ENCODE assay signal across 9 cellular contexts in the genomic region with DNA sequence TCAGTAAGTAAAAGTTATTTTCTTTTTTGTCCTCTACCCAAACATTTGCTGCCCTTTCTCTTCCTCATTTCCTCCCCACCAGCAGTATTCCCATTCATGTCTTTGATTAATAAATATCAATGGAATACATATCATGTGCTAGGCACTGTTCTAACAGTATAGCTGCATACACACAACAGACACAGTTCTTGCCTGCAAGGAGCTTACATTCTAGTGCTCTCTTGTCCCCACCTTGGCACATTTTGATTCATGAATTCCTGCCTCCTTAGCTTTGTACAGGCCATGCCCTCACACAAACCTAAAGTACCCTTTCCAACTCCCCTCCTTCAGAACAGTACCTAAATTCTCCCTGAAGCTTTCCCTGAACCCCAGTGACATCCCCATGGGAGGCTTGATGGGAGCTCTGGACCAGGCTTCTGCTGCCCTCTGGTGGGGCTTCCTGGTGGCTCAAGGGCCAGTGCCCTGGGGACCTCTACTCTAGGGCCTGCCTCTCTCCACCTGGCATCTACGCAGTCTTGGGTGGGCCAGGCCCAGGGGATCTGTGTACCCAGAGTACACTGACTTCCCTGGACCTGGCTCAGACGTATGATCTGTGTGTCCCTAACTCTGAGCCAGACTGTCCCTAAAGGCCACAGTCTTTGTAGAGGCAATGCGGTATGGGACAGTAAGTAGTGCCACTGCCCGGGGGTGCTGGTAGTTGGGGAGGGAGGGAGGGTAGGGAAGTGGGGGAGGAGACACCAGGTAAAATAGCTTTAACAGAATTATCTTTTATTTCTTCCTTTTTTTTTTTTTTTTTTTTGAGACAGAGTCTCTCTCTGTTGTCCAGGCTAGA. TPM values are rescaled to one million over a fixed set of nuclear protein-coding genes. Genes with fewer than 3 reads are reported as not detected.
DNase-seq lines count a peak whose midpoint lies in the region; ATAC-seq and TF ChIP-seq lines count a peak whose summit lies in the region.
"Had no signal": no experiment of that assay in that cellular context is flagged by ENCODE, and none has a peak within 500 bp of the region (broad histone marks: within the 10 kb centered on the region; RNA-seq: fewer than 3 reads in every experiment).

No MANE protein-coding gene starts in this region.

- peak; percentile 77 for ATAC-seq in GM21619 (IDR thresholded peaks at IDR 0.05; ENCODE audit: unreplicated experiment)
- ATAC-seq in effector memory CD8-positive, alpha-beta T cell (replicated peaks), result peak; percentile 65
- no peak for ATAC-seq in thoracic aorta (ENCODE audit: insufficient number of reproducible peaks, low FRiP score, low read depth)

- H3K36me3 Mint-ChIP-seq in effector memory CD8-positive, alpha-beta T cell (ENCODE audit: insufficient read depth), result peaks cover 3% of the 10 kb centered on the region

- H2AK5ac ChIP-seq in mesendoderm (ENCODE audit: low read length), result no peak overlapping the region

- H3K27ac ChIP-seq in WERI-Rb-1 (no peak overlapping the region), mesendoderm (ENCODE audit: low read depth, low read length) (no peak overlapping the region), thoracic aorta (no peak overlapping the region)
- H3K27ac ChIP-seq: BLaER1 treated with 17β-estradiol and CSF1 and Interleukin-3, amounts not matched to agents 10 nM and 100 nM had no signal

- no peak overlapping the region for H3K56ac ChIP-seq in mesendoderm (ENCODE audit: low read length)

- peaks cover 7% of the 10 kb centered on the region for H3K9me3 ChIP-seq in WERI-Rb-1 (ENCODE audit: severe bottlenecking)
- no peaks in the 10 kb centered on the region for H3K9me3 ChIP-seq in thoracic aorta
- H3K9me3 ChIP-seq: BLaER1 treated with 17β-estradiol and CSF1 and Interleukin-3, amounts not matched to agents 10 nM and 100 nM had no signal

- H3K27ac Mint-ChIP-seq in effector memory CD8-positive, alpha-beta T cell, result peak overlapping the region in 1 of 2 donors; percentile 51

- H3K4me1 Mint-ChIP-seq in effector memory CD8-positive, alpha-beta T cell (ENCODE audit: low read depth in 2 of 2), result no peaks in the 10 kb centered on the region

- H3K36me3 ChIP-seq in WERI-Rb-1 (no peaks in the 10 kb centered on the region), mesendoderm (ENCODE audit: control insufficient read depth, insufficient read depth, low read length) (no peaks in the 10 kb centered on the region), thoracic aorta (no peaks in the 10 kb centered on the region)

- no peak overlapping the region for H4K8ac ChIP-seq in mesendoderm (ENCODE audit: low read depth, low read length)

- H3K79me1 ChIP-seq in mesendoderm (ENCODE audit: low read length), result no peaks in the 10 kb centered on the region

- H3K27me3 ChIP-seq in WERI-Rb-1 (ENCODE audit: insufficient read depth, low read depth, severe bottlenecking) (no peaks in the 10 kb centered on the region), mesendoderm (ENCODE audit: insufficient read depth, low read length, poor library complexity) (no peaks in the 10 kb centered on the region), thoracic aorta (replicated peaks; ENCODE audit: insufficient read depth) (no peaks in the 10 kb centered on the region)
- H3K27me3 ChIP-seq: BLaER1 treated with 17β-estradiol and CSF1 and Interleukin-3, amounts not matched to agents 10 nM and 100 nM had no signal

- no peak overlapping the region for H4K5ac ChIP-seq in mesendoderm (ENCODE audit: low read length)

- no peaks in the 10 kb centered on the region for H3K9me3 Mint-ChIP-seq in effector memory CD8-positive, alpha-beta T cell

- no peak for TF ChIP-seq POLR2A in NB4 (IDR thresholded peaks at IDR 0.05; ENCODE audit: extremely low read depth, insufficient read length)

- H2BK120ac ChIP-seq in mesendoderm (ENCODE audit: low read depth, low read length), result no peak overlapping the region

- H3K79me2 ChIP-seq in mesendoderm (ENCODE audit: control insufficient read depth, insufficient read depth, low read length), result no peaks in the 10 kb centered on the region

- H3K4me2 ChIP-seq in mesendoderm (ENCODE audit: low read length), result no peak overlapping the region
- H3K4me2 ChIP-seq: BLaER1 treated with 17β-estradiol and CSF1 and Interleukin-3, amounts not matched to agents 10 nM and 100 nM had no signal

- no CpG with 5 or more reads among the region's 4 CpGs for WGBS in mesendoderm (ENCODE audit: extremely low coverage, insufficient coverage, low lambda C conversion rate)

- no peaks in the 10 kb centered on the region for H3K4me1 ChIP-seq in mesendoderm (ENCODE audit: control insufficient read depth, low read depth, low read length)
- no peaks in the 10 kb centered on the region for H3K4me1 ChIP-seq in thoracic aorta (ENCODE audit: control insufficient read depth in 1 of 2, low read depth in 2 of 2)
- H3K4me1 ChIP-seq: BLaER1 treated with 17β-estradiol and CSF1 and Interleukin-3, amounts not matched to agents 10 nM and 100 nM had no signal

- H2BK5ac ChIP-seq in mesendoderm (ENCODE audit: low read length), result no peak overlapping the region

- no peak overlapping the region for H2BK15ac ChIP-seq in mesendoderm (replicated peaks; ENCODE audit: low read depth)

- no peaks in the 10 kb centered on the region for H3K27me3 Mint-ChIP-seq in effector memory CD8-positive, alpha-beta T cell

- no peak overlapping the region for H3K23ac ChIP-seq in mesendoderm (ENCODE audit: low read length)

- H3K9ac ChIP-seq in mesendoderm (ENCODE audit: low read length), result no peak overlapping the region
- H3K9ac ChIP-seq: BLaER1 treated with 17β-estradiol and CSF1 and Interleukin-3, amounts not matched to agents 10 nM and 100 nM had no signal

- H3K4ac ChIP-seq in mesendoderm (ENCODE audit: low read depth, low read length), result no peak overlapping the region

- TF ChIP-seq CTCF in NB4 (IDR thresholded peaks at IDR 0.05; ENCODE audit: low read depth, low read length) (peak; percentile 82), WERI-Rb-1 (IDR thresholded peaks at IDR 0.05; ENCODE audit: low read depth, low read length) (peak; percentile 89), thoracic aorta (IDR thresholded peaks at IDR 0.05) (peak; percentile 54)

- no peak overlapping the region for H3K4me3 Mint-ChIP-seq in effector memory CD8-positive, alpha-beta T cell

- DNase-seq in NCI-H1105 (lab: John Stamatoyannopoulos, UW) (peak; percentile 10), NCI-H1105 treated with DMSO at 0.1 percent for 48 hours (lab: John Stamatoyannopoulos, UW) (no peak), NB4 (ENCODE audit: low read depth) (peak; percentile 66), WERI-Rb-1 (peak; percentile 78), mesendoderm (peak; percentile 67), thoracic aorta (ENCODE audit: low spot score) (no peak)
- DNase-seq in effector memory CD8-positive, alpha-beta T cell, result peak; percentile 34 to 39 (median 37)

- H3K18ac ChIP-seq in mesendoderm (ENCODE audit: low read length), result no peak overlapping the region

- H3K4me3 ChIP-seq in NB4 (ENCODE audit: low read depth, low read length), result no peak overlapping the region
- no peak overlapping the region for H3K4me3 ChIP-seq in WERI-Rb-1 (ENCODE audit: low read depth, low read length)
- H3K4me3 ChIP-seq in mesendoderm (ENCODE audit: low read length), result no peak overlapping the region
- no peak overlapping the region for H3K4me3 ChIP-seq in thoracic aorta
- H3K4me3 ChIP-seq: BLaER1 treated with 17β-estradiol and CSF1 and Interleukin-3, amounts not matched to agents 10 nM and 100 nM had no signal

RNA-seq across cellular contexts. Expression of a gene that starts 14.1 kb away (rescaled TPM):
- polyA plus RNA-seq in mesendoderm (2013, experiment 1 of 2), result 2,676 TPM
- polyA plus RNA-seq in mesendoderm (2013, experiment 2 of 2), result 2,702 TPM
- total RNA-seq in thoracic aorta, result 100 to 1,000 TPM; 544 to 709 TPM

RNA-seq across cellular contexts. Expression of a gene that starts 49.2 kb away (rescaled TPM):
- polyA plus RNA-seq in mesendoderm (2013, experiment 1 of 2), result 3.1 TPM
- polyA plus RNA-seq in mesendoderm (2013, experiment 2 of 2), result 2.9 TPM
- 10 to 100 TPM; 10.8 to 17.6 TPM for total RNA-seq in thoracic aorta

Comparison
In these comparisons a context has a peak if more than half of its experiments do, and no peak if none do; other contexts are left out.
1. DNase-seq: peak in NCI-H1105 (single experiment), NB4 (single experiment), WERI-Rb-1 (single experiment), effector memory CD8-positive, alpha-beta T cell (3 of 3) and mesendoderm (single experiment); none in NCI-H1105 treated with DMSO at 0.1 percent for 48 hours (single experiment) and thoracic aorta (single experiment).
2. Peak in every context shown above with its lines, with median percentiles within 50 percentile points of each other: CTCF ChIP-seq.